ENCODE assay signal across 8 cellular contexts in the genomic region with DNA sequence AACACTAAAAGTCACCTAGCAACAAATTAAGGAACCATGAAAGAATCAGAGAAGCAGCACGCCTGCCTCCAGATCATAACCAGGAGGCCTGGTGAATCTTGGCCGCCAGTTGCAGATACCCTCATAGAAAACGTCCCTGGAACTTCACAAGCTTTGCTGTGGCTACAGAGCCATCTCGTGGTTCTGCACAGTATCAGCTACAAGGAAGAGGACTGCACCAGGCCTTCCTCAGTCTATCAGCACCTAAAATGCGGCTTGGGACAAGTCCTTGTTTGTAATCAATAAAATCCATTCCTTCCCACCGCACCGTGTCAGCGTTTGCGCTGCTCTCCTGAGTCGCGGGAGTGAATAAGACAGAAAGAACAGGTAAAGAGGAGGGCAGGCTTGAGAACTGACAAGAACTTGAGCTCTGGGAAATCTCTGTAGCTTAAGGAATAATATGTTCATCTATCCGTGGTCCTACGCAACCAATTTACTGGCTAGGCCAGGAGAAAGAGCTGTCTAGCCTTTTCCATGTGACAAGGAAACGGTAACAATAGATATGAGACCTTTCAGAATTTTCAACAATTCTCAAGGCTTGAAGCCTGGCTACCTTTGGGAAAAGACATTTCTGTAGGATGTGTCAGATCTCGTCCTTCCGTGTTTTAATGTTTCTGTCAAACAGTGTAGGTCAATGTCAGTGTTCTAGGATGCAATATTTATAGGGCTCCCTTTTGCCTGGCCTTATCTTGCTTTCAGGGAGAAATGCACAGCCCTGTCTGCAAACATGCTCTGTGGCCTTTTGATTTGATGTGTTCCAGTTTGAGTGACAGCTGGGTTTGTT.
DNase-seq lines count a peak whose midpoint lies in the region; ATAC-seq and TF ChIP-seq lines count a peak whose summit lies in the region.

No MANE protein-coding gene starts in this region.

- H3K36me3 ChIP-seq in BE2C, result no peaks in the 10 kb centered on the region

- no peaks in the 10 kb centered on the region for H3K27me3 ChIP-seq in BE2C

- peak; percentile 65 for TF ChIP-seq CTCF in BE2C (IDR thresholded peaks at IDR 0.05; ENCODE audit: low read depth, low read length)

- peak; percentile 80 for ATAC-seq in SK-N-SH treated with all-trans-retinoic acid at 6 μM for 48 hours
- ATAC-seq in GM18498 (IDR thresholded peaks at IDR 0.05; ENCODE audit: unreplicated experiment), result no peak
- no peak for ATAC-seq in HG02571 (IDR thresholded peaks at IDR 0.05; ENCODE audit: unreplicated experiment)
- no peak for ATAC-seq in GM21619 (IDR thresholded peaks at IDR 0.05; ENCODE audit: unreplicated experiment)

- H3K9me3 ChIP-seq in BE2C, result no peaks in the 10 kb centered on the region

- in situ Hi-C loops in KBM-7 (cut with MboI; ENCODE audit: low pct_unique_long_range_greater_than_20kb, low sequenced_read_pairs), result no loop called here

- H3K4me3 ChIP-seq in BE2C (ENCODE audit: low read depth, low read length), result no peak overlapping the region

- DNase-seq in BE2C (peak; percentile 37), KBM-7 (peak; percentile 31), glomerular endothelial cell (ENCODE audit: extremely low read depth, low read depth, low spot score) (peak; percentile 16), pons (ENCODE audit: low spot score) (peak; percentile 69)

- H3K4me1 ChIP-seq in BE2C, result no peaks in the 10 kb centered on the region

TF ChIP-seq in SK-N-SH treated with all-trans-retinoic acid at 6 μM for 48 hours, 23 proteins besides CTCF, POLR2A, EP300 and RAD21:
- no peak for TF ChIP-seq ZFP3 (CRISPR knock-in tag; IDR thresholded peaks at IDR 0.05)
- TF ChIP-seq, protein P1, sequence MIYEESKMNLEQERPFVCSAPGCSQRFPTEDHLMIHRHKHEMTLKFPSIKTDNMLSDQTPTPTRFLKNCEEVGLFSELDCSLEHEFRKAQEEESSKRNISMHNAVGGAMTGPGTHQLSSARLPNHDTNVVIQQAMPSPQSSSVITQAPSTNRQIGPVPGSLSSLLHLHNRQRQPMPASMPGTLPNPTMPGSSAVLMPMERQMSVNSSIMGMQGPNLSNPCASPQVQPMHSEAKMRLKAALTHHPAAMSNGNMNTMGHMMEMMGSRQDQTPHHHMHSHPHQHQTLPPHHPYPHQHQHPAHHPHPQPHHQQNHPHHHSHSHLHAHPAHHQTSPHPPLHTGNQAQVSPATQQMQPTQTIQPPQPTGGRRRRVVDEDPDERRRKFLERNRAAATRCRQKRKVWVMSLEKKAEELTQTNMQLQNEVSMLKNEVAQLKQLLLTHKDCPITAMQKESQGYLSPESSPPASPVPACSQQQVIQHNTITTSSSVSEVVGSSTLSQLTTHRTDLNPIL (CRISPR knock-in tag; IDR thresholded peaks at IDR 0.05; ENCODE audit: low read depth), result no peak
- TF ChIP-seq ZC3H10 (CRISPR knock-in tag; IDR thresholded peaks at IDR 0.05), result no peak
- TF ChIP-seq TCF4 (CRISPR knock-in tag; IDR thresholded peaks at IDR 0.05; ENCODE audit: borderline replicate concordance), result peak; percentile 13; the same call in 1 of the 2 replicates

Comparison
In these comparisons a context has a peak if more than half of its experiments do, and no peak if none do; other contexts are left out.
1. DNase-seq: peak in every context shown above with its lines; median percentile 69 in pons; 37 in BE2C; 31 in KBM-7; 16 in glomerular endothelial cell.